8 cellular contexts compared by ENCODE assay signal in genomic region chr19:45078390-45079062, GRCh38. TPM values are rescaled to one million over a fixed set of nuclear protein-coding genes. Genes with fewer than 3 reads are reported as not detected.
DNase-seq lines count a peak whose midpoint lies in the region; TF ChIP-seq lines count a peak whose summit lies in the region.

No MANE protein-coding gene starts in this region.

- H3K27me3 Mint-ChIP-seq in activated naive CD4-positive, alpha-beta T cell treated with anti-CD3 and anti-CD28 coated beads, Interleukin-2, amount 10 ng/mL, durations not matched to agents 7 days and 5 days: no peaks in the 10 kb centered on the region
- H3K27me3 Mint-ChIP-seq in brain: peaks cover 49% of the 10 kb centered on the region

- H3K4me3 Mint-ChIP-seq in activated naive CD4-positive, alpha-beta T cell treated with anti-CD3 and anti-CD28 coated beads, Interleukin-2, amount 10 ng/mL, durations not matched to agents 7 days and 5 days: peak overlapping the region; percentile 95
- peak overlapping the region; percentile 96 to 100 (median 98) for H3K4me3 Mint-ChIP-seq in brain

- TF ChIP-seq POLR2A in vagina (IDR thresholded peaks at IDR 0.05): no peak

- H3K4me3 ChIP-seq in mesodermal cell (ENCODE audit: extremely low read depth, insufficient read depth, low read length, poor library complexity, severe bottlenecking) (peak overlapping the region; percentile 85), vagina (peak overlapping the region; percentile 58 to 77)

- POLR2A ChIA-PET in GM10248 (lab: Yijun Ruan, JAX): interaction anchor here (0.6 to 1.9 kb wide), 2 partner anchors 14 to 1473 kb away, joined by 3 to 8 read pairs; partner anchors contain the start of gene PPP1R37

- H3K27ac ChIP-seq in mesodermal cell (ENCODE audit: low read depth, low read length, severe bottlenecking): no peak overlapping the region
- H3K27ac ChIP-seq in vagina: peak overlapping the region; percentile 58

- H3K9me3 ChIP-seq in mesodermal cell (ENCODE audit: control insufficient read depth, low read length) (no peaks in the 10 kb centered on the region), vagina (no peaks in the 10 kb centered on the region)

- TF ChIP-seq CTCF in brain (conservative IDR thresholded peaks at IDR 0.05) (no peak), vagina (IDR thresholded peaks at IDR 0.05) (no peak), GM10248 (IDR thresholded peaks at IDR 0.05; ENCODE audit: control extremely low read depth, extremely low read depth, low read depth, missing control alignments) (no peak)

- peaks cover 12% of the 10 kb centered on the region for H3K4me1 ChIP-seq in mesodermal cell (ENCODE audit: control insufficient read depth, insufficient read depth, low read length, poor library complexity, severe bottlenecking)
- peaks cover 48% of the 10 kb centered on the region for H3K4me1 ChIP-seq in vagina

- peaks cover 62% of the 10 kb centered on the region for H3K4me1 Mint-ChIP-seq in activated naive CD4-positive, alpha-beta T cell treated with anti-CD3 and anti-CD28 coated beads, Interleukin-2, amount 10 ng/mL, durations not matched to agents 7 days and 5 days
- H3K4me1 Mint-ChIP-seq in brain: peaks cover 52% of the 10 kb centered on the region

- peak overlapping the region; percentile 54 for H3K27ac Mint-ChIP-seq in activated naive CD4-positive, alpha-beta T cell treated with anti-CD3 and anti-CD28 coated beads, Interleukin-2, amount 10 ng/mL, durations not matched to agents 7 days and 5 days
- peak overlapping the region in 1 of 5 experiments; percentile 48 for H3K27ac Mint-ChIP-seq in brain

- WGBS in mesodermal cell (ENCODE audit: insufficient coverage in 2 of 2), 2 experiments: 68 to 73% methylated on average over 5 to 6 of the region's 10 CpGs

- CTCF ChIA-PET in activated naive CD4-positive, alpha-beta T cell treated with anti-CD3 and anti-CD28 coated beads, Interleukin-2, amount 10 ng/mL, durations not matched to agents 7 days and 5 days (lab: Charles Lee): interaction anchor here (0.9 to 1.4 kb wide), 2 partner anchors 9 to 171 kb away, joined by 3 to 4 read pairs; no protein-coding TSS in a partner anchor
- CTCF ChIA-PET in GM10248 (lab: Yijun Ruan, JAX): interaction anchor here (0.9 to 2.0 kb wide), 3 partner anchors 13 to 125 kb away, joined by 3 to 11 read pairs (median 4); partner anchors contain the start of gene PPP1R37

- H3K27me3 ChIP-seq in vagina: no peaks in the 10 kb centered on the region

- no peak for DNase-seq in activated naive CD4-positive, alpha-beta T cell treated with anti-CD3 and anti-CD28 coated beads, Interleukin-2, amount 10 ng/mL, durations not matched to agents 7 days and 5 days
- DNase-seq in activated naive CD4-positive, alpha-beta T cell treated with Interleukin-2 at 50 U/mL for 16 hours: no peak
- DNase-seq in vagina (ENCODE audit: extremely low spot score in 2 of 2) (no peak), NCI-H748 (lab: John Stamatoyannopoulos, UW; ENCODE audit: unreplicated experiment) (no peak), mesenteric fat pad (ENCODE audit: low spot score) (no peak), GM10248 (ENCODE audit: extremely low spot score) (no peak)

- H3K36me3 ChIP-seq in mesodermal cell (ENCODE audit: control insufficient read depth, insufficient read depth, low read length) (peaks cover 20% of the 10 kb centered on the region), vagina (no peaks in the 10 kb centered on the region)

- H3K36me3 Mint-ChIP-seq in activated naive CD4-positive, alpha-beta T cell treated with anti-CD3 and anti-CD28 coated beads, Interleukin-2, amount 10 ng/mL, durations not matched to agents 7 days and 5 days: peaks cover 17% of the 10 kb centered on the region
- H3K36me3 Mint-ChIP-seq in brain: peaks cover 25% of the 10 kb centered on the region

- H3K9me3 Mint-ChIP-seq in activated naive CD4-positive, alpha-beta T cell treated with anti-CD3 and anti-CD28 coated beads, Interleukin-2, amount 10 ng/mL, durations not matched to agents 7 days and 5 days: no peaks in the 10 kb centered on the region
- H3K9me3 Mint-ChIP-seq in brain: no peaks in the 10 kb centered on the region

- intact Hi-C loops in vagina (cut with DNase I): no loop called here

RNA-seq across cellular contexts. Expression of gene GEMIN7, which starts 0.5 kb away (rescaled TPM):
- polyA plus RNA-seq in brain (ENCODE audit: insufficient read depth, low read depth, low replicate concordance): 20.6 TPM
- 37.5 TPM for polyA plus RNA-seq in mesodermal cell (2013, experiment 1 of 2)
- 30.2 TPM for polyA plus RNA-seq in mesodermal cell (2013, experiment 2 of 2)
- 42.0 TPM for total RNA-seq in vagina
- total RNA-seq in mesenteric fat pad: 18.3 TPM

RNA-seq across cellular contexts. Expression of gene ZNF296, which starts 2.2 kb away (rescaled TPM):
- polyA plus RNA-seq in brain (ENCODE audit: insufficient read depth, low read depth, low replicate concordance): 2.1 TPM
- polyA plus RNA-seq in mesodermal cell (2013, experiment 1 of 2): 1.4 TPM
- 0.91 TPM for polyA plus RNA-seq in mesodermal cell (2013, experiment 2 of 2)
- total RNA-seq in vagina (5.6 TPM), mesenteric fat pad (0.61 TPM)

RNA-seq across cellular contexts. Expression of gene PPP1R37, which starts 14.5 kb away (rescaled TPM):
- polyA plus RNA-seq in brain (ENCODE audit: insufficient read depth, low read depth, low replicate concordance): 59.2 TPM
- 22.5 TPM for polyA plus RNA-seq in mesodermal cell (2013, experiment 1 of 2)
- 17.7 TPM for polyA plus RNA-seq in mesodermal cell (2013, experiment 2 of 2)
- total RNA-seq in vagina: 23.8 TPM
- total RNA-seq in mesenteric fat pad: 22.0 TPM

RNA-seq across cellular contexts. Expression of gene CLASRP, which starts 39.7 kb away (rescaled TPM):
- polyA plus RNA-seq in brain (ENCODE audit: insufficient read depth, low read depth, low replicate concordance): 23.6 TPM
- polyA plus RNA-seq in mesodermal cell (2013, experiment 1 of 2): 58.2 TPM
- 46.4 TPM for polyA plus RNA-seq in mesodermal cell (2013, experiment 2 of 2)
- 93.5 TPM for total RNA-seq in vagina
- total RNA-seq in mesenteric fat pad: 78.3 TPM
